Comparison of ENCODE assay signal across 8 cellular contexts in genomic region chr2:174605687-174606086, GRCh38. TPM values are rescaled to one million over a fixed set of nuclear protein-coding genes. Genes with fewer than 3 reads are reported as not detected.
DNase-seq lines count a peak whose midpoint lies in the region; ATAC-seq and TF ChIP-seq lines count a peak whose summit lies in the region.

No MANE protein-coding gene starts in this region.

- no peak for DNase-seq in activated T-cell treated with anti-CD3 and anti-CD28 coated beads, Interleukin-2, amount 50 U/mL, for 24 hours
- no peak for DNase-seq in activated T-cell treated with anti-CD3 and anti-CD28 coated beads, Interleukin-2, amount 50 U/mL, for 48 hours
- DNase-seq in SJSA1 (ENCODE audit: low read depth in 1 of 2, low spot score in 2 of 2) = no peak
- DNase-seq in endothelial cell (ENCODE audit: low spot score) = no peak
- no peak for DNase-seq in substantia nigra (lab: John Stamatoyannopoulos, UW)
- DNase-seq in anterior cingulate cortex (lab: John Stamatoyannopoulos, UW) = no peak
- no peak for DNase-seq in suprapubic skin (ENCODE audit: low spot score in 2 of 2)

- H3K27me3 ChIP-seq in SJSA1 (replicated peaks) (no peaks in the 10 kb centered on the region), suprapubic skin (no peaks in the 10 kb centered on the region)

- H3K4me1 ChIP-seq in SJSA1 (replicated peaks) (peaks cover 22% of the 10 kb centered on the region), suprapubic skin (peaks cover 44% of the 10 kb centered on the region)

- H3K27me3 Mint-ChIP-seq in activated T-cell treated with anti-CD3 and anti-CD28 coated beads, Interleukin-2, amount 50 U/mL, for 24 hours = no peaks in the 10 kb centered on the region
- H3K27me3 Mint-ChIP-seq in endothelial cell (ENCODE audit: unreplicated experiment) = peaks cover 4% of the 10 kb centered on the region

- H3K27ac ChIP-seq in SJSA1 (peak overlapping the region; percentile 21; the same call in 1 of the 2 replicates), substantia nigra (ENCODE audit: low read depth, low read length, poor library complexity, severe bottlenecking) (peak overlapping the region; percentile 68), suprapubic skin (no peak overlapping the region)

- peak overlapping the region; percentile 11 for H3K4me3 Mint-ChIP-seq in activated T-cell treated with anti-CD3 and anti-CD28 coated beads, Interleukin-2, amount 50 U/mL, for 24 hours
- H3K4me3 Mint-ChIP-seq in endothelial cell (ENCODE audit: unreplicated experiment) = no peak overlapping the region

- no peak for TF ChIP-seq POLR2A in suprapubic skin (IDR thresholded peaks at IDR 0.05)

- peak; percentile 43 for TF ChIP-seq CTCF in endothelial cell (IDR thresholded peaks at IDR 0.05; ENCODE audit: unreplicated experiment)
- TF ChIP-seq CTCF in suprapubic skin (IDR thresholded peaks at IDR 0.05) = no peak

- H3K9me3 ChIP-seq in SJSA1 (replicated peaks) = no peaks in the 10 kb centered on the region
- H3K9me3 ChIP-seq in suprapubic skin = no peaks in the 10 kb centered on the region

- H3K9me3 Mint-ChIP-seq in activated T-cell treated with anti-CD3 and anti-CD28 coated beads, Interleukin-2, amount 50 U/mL, for 24 hours = no peaks in the 10 kb centered on the region
- H3K9me3 Mint-ChIP-seq in endothelial cell (ENCODE audit: unreplicated experiment) = peaks cover under 1% of the 10 kb centered on the region

- ATAC-seq in GM18858 (IDR thresholded peaks at IDR 0.05; ENCODE audit: unreplicated experiment) = no peak

- peak overlapping the region; percentile 96 for H3K27ac Mint-ChIP-seq in activated T-cell treated with anti-CD3 and anti-CD28 coated beads, Interleukin-2, amount 50 U/mL, for 24 hours
- no peak overlapping the region for H3K27ac Mint-ChIP-seq in endothelial cell (ENCODE audit: unreplicated experiment)

- H3K36me3 ChIP-seq in SJSA1 (0 out of 2 replicates have a peak, but pooled peaks cover 2% of the 10 kb centered on the region), suprapubic skin (no peaks in the 10 kb centered on the region)

- H3K36me3 Mint-ChIP-seq in activated T-cell treated with anti-CD3 and anti-CD28 coated beads, Interleukin-2, amount 50 U/mL, for 24 hours (ENCODE audit: low read depth) = peaks cover 51% of the 10 kb centered on the region
- H3K36me3 Mint-ChIP-seq in endothelial cell (ENCODE audit: low read depth, unreplicated experiment) = peaks cover 14% of the 10 kb centered on the region

- TF ChIP-seq EP300 in suprapubic skin (IDR thresholded peaks at IDR 0.05) = no peak

- H3K4me3 ChIP-seq in SJSA1 (no peak overlapping the region), suprapubic skin (no peak overlapping the region)

- H3K4me1 Mint-ChIP-seq in activated T-cell treated with anti-CD3 and anti-CD28 coated beads, Interleukin-2, amount 50 U/mL, for 24 hours (ENCODE audit: low read depth) = peaks cover 91% of the 10 kb centered on the region
- H3K4me1 Mint-ChIP-seq in endothelial cell (ENCODE audit: unreplicated experiment) = peaks cover 26% of the 10 kb centered on the region

RNA-seq across cellular contexts. Expression of gene WIPF1, which starts 8.1 kb away (rescaled TPM):
- 20.8 and 28.3 TPM in 2 replicates for total RNA-seq in SJSA1 (2014; rRNA removed; shearing (Covaris generic))
- total RNA-seq in endothelial cell (ENCODE audit: unreplicated experiment) = 62.8 TPM
- total RNA-seq in suprapubic skin = 10 to 100 TPM in 1 of 4 donors, 1 to 10 TPM in 3; 4.8 to 21.8 (median 7.3) TPM
